Comparison of ENCODE assay signal across 9 cellular contexts in genomic region chr1:68231627-68232303, GRCh38. TPM values are rescaled to one million over a fixed set of nuclear protein-coding genes. Genes with fewer than 3 reads are reported as not detected.
DNase-seq lines count a peak whose midpoint lies in the region; ATAC-seq and TF ChIP-seq lines count a peak whose summit lies in the region.
"Had no signal": no experiment of that assay in that cellular context is flagged by ENCODE, and none has a peak within 500 bp of the region (broad histone marks: within the 10 kb centered on the region; RNA-seq: fewer than 3 reads in every experiment).

No MANE protein-coding gene starts in this region.

- H3K4me3 ChIP-seq in brain microvascular endothelial cell (ENCODE audit: low read depth, low read length), result peak overlapping the region; percentile 87
- H3K4me3 ChIP-seq in iPS-18c (ENCODE audit: insufficient read depth, low read depth, low read length), result peak overlapping the region; percentile 55
- H3K4me3 ChIP-seq in skeletal muscle cell (ENCODE audit: low read depth, low read length), result peak overlapping the region; percentile 93
- H3K4me3 ChIP-seq: K562 had no signal

- H3K27ac Mint-ChIP-seq in immature natural killer cell, result no peak overlapping the region

- TF ChIP-seq CTCF in brain microvascular endothelial cell (IDR thresholded peaks at IDR 0.05; ENCODE audit: low read depth, low read length, missing control alignments), result no peak

- peak overlapping the region in 2 of 5 donors; percentile 2 to 33 for H3K4me3 Mint-ChIP-seq in immature natural killer cell

- no peaks in the 10 kb centered on the region for H3K27me3 ChIP-seq in brain microvascular endothelial cell (replicated peaks)

- H3K9me3 Mint-ChIP-seq in immature natural killer cell, result peaks cover 0 to 16% (median 6%) of the 10 kb centered on the region in 6 donors

- H3K9me3 ChIP-seq in iPS-18c (ENCODE audit: control insufficient read depth, insufficient read depth, low read length), result no peaks in the 10 kb centered on the region

- no peaks in the 10 kb centered on the region for H3K4me1 Mint-ChIP-seq in immature natural killer cell

- H3K27ac ChIP-seq in brain microvascular endothelial cell, result peak overlapping the region; percentile 48

- DNase-seq in COR-L47 (lab: John Stamatoyannopoulos, UW), result peak; percentile 5
- DNase-seq in NCI-H1105 (lab: John Stamatoyannopoulos, UW), result peak; percentile 59
- peak; percentile 67 for DNase-seq in brain microvascular endothelial cell
- peak; percentile 48 for DNase-seq in skeletal muscle cell (ENCODE audit: low read depth)
- no peak for DNase-seq in immature natural killer cell

- in situ Hi-C loops in brain microvascular endothelial cell (cut with HindIII; ENCODE audit: low pct_ligation_motif_present, low sequenced_read_pairs), result loop anchor here (25.0 kb wide), 1 partner anchor 94 kb away; no protein-coding TSS in a partner anchor

- no peak for ATAC-seq in GM18867 (IDR thresholded peaks at IDR 0.05; ENCODE audit: unreplicated experiment)
- ATAC-seq in HG03039 (IDR thresholded peaks at IDR 0.05; ENCODE audit: unreplicated experiment), result no peak
- ATAC-seq: K562 had no signal

- no peaks in the 10 kb centered on the region for H3K36me3 ChIP-seq in brain microvascular endothelial cell (replicated peaks)

- peaks cover 0 to 3% (median 0%) of the 10 kb centered on the region in 3 donors for H3K36me3 Mint-ChIP-seq in immature natural killer cell

- H3K27me3 Mint-ChIP-seq in immature natural killer cell (ENCODE audit: low read depth in 3 of 3), result peaks cover 7 to 19% (median 18%) of the 10 kb centered on the region in 3 donors

RNA-seq across cellular contexts. Expression of gene WLS, which starts 0.6 kb away (rescaled TPM):
- not detected for polyA plus RNA-seq in immature natural killer cell
- polyA plus RNA-seq: K562 had no signal

Comparison
In these comparisons a context has a peak if more than half of its experiments do, and no peak if none do; other contexts are left out.
1. DNase-seq: peak in COR-L47 (single experiment), NCI-H1105 (single experiment), brain microvascular endothelial cell (single experiment) and skeletal muscle cell (single experiment); none in immature natural killer cell (0 of 3).
2. Peak in every context shown above with its lines, with median percentiles within 50 percentile points of each other: H3K4me3 ChIP-seq.